8 cellular contexts compared by ENCODE assay signal in genomic region chr2:235605306-235605998, GRCh38.
DNase-seq lines count a peak whose midpoint lies in the region; ATAC-seq lines count a peak whose summit lies in the region.

No MANE protein-coding gene starts in this region.

- H3K36me3 Mint-ChIP-seq in activated T-helper 17 cell treated with anti-CD3 and anti-CD28 coated beads, Interleukin-2, amount 50 U/mL, for 72 hours (ENCODE audit: low read depth), result no peaks in the 10 kb centered on the region

- peaks cover 9% of the 10 kb centered on the region for H3K27me3 Mint-ChIP-seq in activated T-helper 17 cell treated with anti-CD3 and anti-CD28 coated beads, Interleukin-2, amount 50 U/mL, for 72 hours

- H3K36me3 ChIP-seq in H7 (replicated peaks; ENCODE audit: control insufficient read depth, insufficient read depth, low read length), result no peaks in the 10 kb centered on the region

- no peak overlapping the region for H3K4me3 Mint-ChIP-seq in activated T-helper 17 cell treated with anti-CD3 and anti-CD28 coated beads, Interleukin-2, amount 50 U/mL, for 72 hours

- DNase-seq in H7 (peak; percentile 88), NCI-H748 treated with DMSO at 0.1 percent for 48 hours (lab: John Stamatoyannopoulos, UW) (peak; percentile 93), epithelial cell of prostate (ENCODE audit: low read depth, low spot score) (peak; percentile 22), middle frontal gyrus (ENCODE audit: extremely low spot score, low spot score) (peak; percentile 82), MV-4-11 (lab: John Stamatoyannopoulos, UW) (no peak)
- no peak for DNase-seq in NK-92 treated with Interleukin-12 subunit alpha and Interleukin-12 subunit beta, amount 100 ng/mL, for 24 hours (lab: John Stamatoyannopoulos, UW)

- no peak overlapping the region for H3K4me3 ChIP-seq in H7 (ENCODE audit: insufficient read depth, low read depth, low read length)

- H3K9me3 Mint-ChIP-seq in activated T-helper 17 cell treated with anti-CD3 and anti-CD28 coated beads, Interleukin-2, amount 50 U/mL, for 72 hours, result no peaks in the 10 kb centered on the region

- H3K27ac Mint-ChIP-seq in activated T-helper 17 cell treated with anti-CD3 and anti-CD28 coated beads, Interleukin-2, amount 50 U/mL, for 72 hours, result no peak overlapping the region

- ATAC-seq in activated T-helper 17 cell treated with anti-CD3 and anti-CD28 coated beads, Interleukin-2, amount 50 U/mL, for 72 hours (replicated peaks), result no peak
- no peak for ATAC-seq in HG02763 (IDR thresholded peaks at IDR 0.05; ENCODE audit: unreplicated experiment)

- no peaks in the 10 kb centered on the region for H3K4me1 Mint-ChIP-seq in activated T-helper 17 cell treated with anti-CD3 and anti-CD28 coated beads, Interleukin-2, amount 50 U/mL, for 72 hours

- no peaks in the 10 kb centered on the region for H3K27me3 ChIP-seq in H7 (ENCODE audit: control insufficient read depth, insufficient read depth, low read length)

- no peak overlapping the region for H3K27ac ChIP-seq in epithelial cell of prostate

Comparison
In these comparisons a context has a peak if more than half of its experiments do, and no peak if none do; other contexts are left out.
1. DNase-seq: peak in H7 (single experiment), NCI-H748 treated with DMSO at 0.1 percent for 48 hours (single experiment), epithelial cell of prostate (single experiment) and middle frontal gyrus (single experiment); none in MV-4-11 (single experiment) and NK-92 treated with Interleukin-12 subunit alpha and Interleukin-12 subunit beta, amount 100 ng/mL, for 24 hours (single experiment).